In genomic region chr13:42040730-42041016, GRCh38 we compare ENCODE assay signal across 1 cellular context.
TF ChIP-seq lines count a peak whose summit lies in the region.

No MANE protein-coding gene starts in this region.

TF ChIP-seq in HepG2, 621 proteins besides CTCF, POLR2A, EP300 and RAD21 (continued from another document):
- no peak for TF ChIP-seq RERE (CRISPR knock-in tag; IDR thresholded peaks at IDR 0.05; ENCODE audit: low read depth)
- TF ChIP-seq ZNF597 (CRISPR knock-in tag; IDR thresholded peaks at IDR 0.05): no peak
- TF ChIP-seq ETV6 (CRISPR knock-in tag; conservative IDR thresholded peaks at IDR 0.05): no peak
- no peak for TF ChIP-seq SUZ12 (IDR thresholded peaks at IDR 0.05; ENCODE audit: low read depth, low read length)
- TF ChIP-seq SIX4 (CRISPR knock-in tag; IDR thresholded peaks at IDR 0.05): no peak
TF ChIP-seq in HepG2: peak in this region for 0.
